14 cellular contexts compared by ENCODE assay signal in the genomic region with DNA sequence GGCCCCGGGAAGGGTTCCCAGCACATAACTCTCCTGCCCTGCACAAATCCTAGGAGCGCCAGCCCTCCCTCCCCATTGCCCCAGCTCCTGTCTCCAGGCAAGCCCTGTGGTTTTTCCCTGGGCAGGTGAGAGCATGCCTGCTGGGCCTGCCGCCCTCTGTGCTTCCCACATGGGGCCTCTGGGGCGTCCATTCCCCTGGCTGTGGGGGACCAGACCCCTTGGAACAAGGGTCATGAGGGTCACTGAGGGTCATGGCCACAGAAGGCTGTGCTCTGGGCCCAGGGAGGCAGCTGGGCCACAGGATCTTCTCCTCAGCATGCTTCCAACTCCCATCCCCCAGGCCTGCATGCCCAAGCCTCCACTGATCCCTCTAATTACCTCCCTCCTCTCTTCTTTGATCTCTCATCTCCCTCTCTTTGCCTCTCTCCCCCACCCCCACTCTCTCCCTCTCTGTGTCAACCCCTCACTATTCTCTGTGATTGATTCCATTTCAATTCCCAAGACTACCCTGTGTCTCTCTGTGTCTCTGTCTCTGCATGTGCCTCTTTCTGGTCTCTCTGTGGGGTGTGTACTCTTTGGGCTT. TPM values are rescaled to one million over a fixed set of nuclear protein-coding genes. Genes with fewer than 3 reads are reported as not detected.
DNase-seq lines count a peak whose midpoint lies in the region; ATAC-seq, FAIRE-seq and TF ChIP-seq lines count a peak whose summit lies in the region.
"Had no signal": no experiment of that assay in that cellular context is flagged by ENCODE, and none has a peak within 500 bp of the region (broad histone marks: within the 10 kb centered on the region; RNA-seq: fewer than 3 reads in every experiment).

No MANE protein-coding gene starts in this region.

- H3K4me3 ChIP-seq in bronchial epithelial cell (ENCODE audit: low read depth, low read length) = no peak overlapping the region

- H3K36me3 ChIP-seq in bronchial epithelial cell (ENCODE audit: control insufficient read depth, insufficient read depth, low read length) = peaks cover 29% of the 10 kb centered on the region

- FAIRE-seq in D721Med (lab: Jason Lieb, UNC) (no peak), bronchial epithelial cell (lab: Jason Lieb, UNC) (peak; percentile 60)

- ATAC-seq in GM19023 (IDR thresholded peaks at IDR 0.05; ENCODE audit: unreplicated experiment) = no peak
- ATAC-seq in GM18907 (IDR thresholded peaks at IDR 0.05; ENCODE audit: unreplicated experiment) = no peak
- ATAC-seq: natural killer cell; stimulated activated naive CD8-positive, alpha-beta T cell treated with anti-CD3 and anti-CD28 coated beads, Interleukin-15, Interleukin-2, amounts not matched to agents 100 U/mL and 50 U/mL, for 24 hours had no signal

- TF ChIP-seq CTCF in D721Med (IDR thresholded peaks at IDR 0.05; ENCODE audit: insufficient read depth, missing control alignments) (no peak), bronchial epithelial cell (IDR thresholded peaks at IDR 0.05; ENCODE audit: insufficient read depth, low read length, severe bottlenecking) (no peak)

- no peaks in the 10 kb centered on the region for H3K27me3 ChIP-seq in bronchial epithelial cell (ENCODE audit: control insufficient read depth, insufficient read depth, low read length)

- peak; percentile 58 for DNase-seq in D721Med (ENCODE audit: insufficient read length, low spot score)
- peak; percentile 53 for DNase-seq in NCI-H1694 treated with DMSO at 0.1 percent for 48 hours (lab: John Stamatoyannopoulos, UW)
- peak; percentile 61 for DNase-seq in bronchial epithelial cell (ENCODE audit: low read depth)
- DNase-seq in mesenteric fat pad (ENCODE audit: low spot score) = peak; percentile 86
- DNase-seq in inferior parietal cortex (ENCODE audit: extremely low spot score) = no peak
- DNase-seq in SKM-1 (lab: John Stamatoyannopoulos, UW; ENCODE audit: unreplicated experiment) = no peak
- DNase-seq: cortex of kidney; kidney glomerular epithelial cell; natural killer cell; SHP77; stimulated activated naive CD8-positive, alpha-beta T cell treated with anti-CD3 and anti-CD28 coated beads, Interleukin-15, Interleukin-2, amounts not matched to agents 100 U/mL and 50 U/mL, for 24 hours had no signal

RNA-seq across cellular contexts. Expression of gene MDFI, which starts 6.1 kb away (rescaled TPM):
- total RNA-seq in bronchial epithelial cell (57.1 and 61.3 TPM in 2 replicates), mesenteric fat pad (21.7 TPM)
- total RNA-seq: B cell, natural killer cell had no signal

Comparison
In these comparisons a context has a peak if more than half of its experiments do, and no peak if none do; other contexts are left out.
1. DNase-seq: peak in D721Med (single experiment), NCI-H1694 treated with DMSO at 0.1 percent for 48 hours (single experiment), bronchial epithelial cell (single experiment) and mesenteric fat pad (single experiment); none in inferior parietal cortex (single experiment) and SKM-1 (single experiment).